ENCODE assay signal across 13 cellular contexts in genomic region chr14:54761835-54762234, GRCh38.
"Had no signal": no experiment of that assay in that cellular context is flagged by ENCODE, and none has a peak within 500 bp of the region (broad histone marks: within the 10 kb centered on the region; RNA-seq: fewer than 3 reads in every experiment).

No MANE protein-coding gene starts in this region.

- ATAC-seq: effector memory CD8-positive, alpha-beta T cell had no signal

- H3K4me3 Mint-ChIP-seq: activated B cell treated with CpG ODN at 0.5 μM for 24 hours; activated CD4-positive, alpha-beta T cell treated with anti-CD3 and anti-CD28 coated beads, Interleukin-2, amount 10 ng/mL, durations not matched to agents 7 days and 5 days; activated T-helper 1 cell treated with anti-CD3 and anti-CD28 coated beads, Interleukin-12 subunit alpha, Interleukin-12 subunit beta, Interleukin-2, Interleukin-4 antibody, amounts not matched to agents 30 ng/mL and 10 ng/mL and 1 ng/mL, durations not matched to agents 14 hours and 24 hours and 36 hours; effector memory CD8-positive, alpha-beta T cell; T-helper 1 cell treated with Interleukin-12 subunit alpha and Interleukin-12 subunit beta and Interleukin-4 antibody, amounts not matched to agents 30 μg/mL and 1 μg/mL, for 36 hours had no signal

- H3K4me1 ChIP-seq: prostate gland, right lobe of liver had no signal

- H3K27me3 Mint-ChIP-seq: activated B cell treated with CpG ODN at 0.5 μM for 24 hours had no signal

- H3K9me3 Mint-ChIP-seq: activated B cell treated with CpG ODN at 0.5 μM for 24 hours; activated CD4-positive, alpha-beta T cell treated with anti-CD3 and anti-CD28 coated beads, Interleukin-2, amount 10 ng/mL, durations not matched to agents 7 days and 5 days; activated T-helper 1 cell treated with anti-CD3 and anti-CD28 coated beads, Interleukin-12 subunit alpha, Interleukin-12 subunit beta, Interleukin-2, Interleukin-4 antibody, amounts not matched to agents 30 ng/mL and 10 ng/mL and 1 ng/mL, durations not matched to agents 14 hours and 24 hours and 36 hours; effector memory CD8-positive, alpha-beta T cell; T-helper 1 cell treated with Interleukin-12 subunit alpha and Interleukin-12 subunit beta and Interleukin-4 antibody, amounts not matched to agents 30 μg/mL and 1 μg/mL, for 36 hours had no signal

- H3K4me1 Mint-ChIP-seq: activated B cell treated with CpG ODN at 0.5 μM for 24 hours had no signal

- DNase-seq: activated B cell treated with CpG ODN at 0.5 μM for 24 hours; activated CD4-positive, alpha-beta T cell treated with anti-CD3 and anti-CD28 coated beads, Interleukin-2, amount 10 ng/mL, durations not matched to agents 7 days and 5 days; activated naive CD4-positive, alpha-beta T cell treated with Interleukin-2 at 50 U/mL for 16 hours; effector memory CD8-positive, alpha-beta T cell; foreskin melanocyte; kidney glomerular epithelial cell; right lobe of liver; spleen; thyroid gland had no signal

- H3K9me3 ChIP-seq: ascending aorta, prostate gland, right lobe of liver, spleen, thyroid gland had no signal

- H3K27ac Mint-ChIP-seq: activated B cell treated with CpG ODN at 0.5 μM for 24 hours; activated CD4-positive, alpha-beta T cell treated with anti-CD3 and anti-CD28 coated beads, Interleukin-2, amount 10 ng/mL, durations not matched to agents 7 days and 5 days; activated T-helper 1 cell treated with anti-CD3 and anti-CD28 coated beads, Interleukin-12 subunit alpha, Interleukin-12 subunit beta, Interleukin-2, Interleukin-4 antibody, amounts not matched to agents 30 ng/mL and 10 ng/mL and 1 ng/mL, durations not matched to agents 14 hours and 24 hours and 36 hours; effector memory CD8-positive, alpha-beta T cell; T-helper 1 cell treated with Interleukin-12 subunit alpha and Interleukin-12 subunit beta and Interleukin-4 antibody, amounts not matched to agents 30 μg/mL and 1 μg/mL, for 36 hours had no signal

- H3K27me3 ChIP-seq: ascending aorta, right lobe of liver, spleen, thyroid gland had no signal

- H3K4me3 ChIP-seq: ascending aorta, prostate gland, right lobe of liver, spleen, thyroid gland had no signal
